Comparison of ENCODE assay signal across 1 cellular context in the genomic region with DNA sequence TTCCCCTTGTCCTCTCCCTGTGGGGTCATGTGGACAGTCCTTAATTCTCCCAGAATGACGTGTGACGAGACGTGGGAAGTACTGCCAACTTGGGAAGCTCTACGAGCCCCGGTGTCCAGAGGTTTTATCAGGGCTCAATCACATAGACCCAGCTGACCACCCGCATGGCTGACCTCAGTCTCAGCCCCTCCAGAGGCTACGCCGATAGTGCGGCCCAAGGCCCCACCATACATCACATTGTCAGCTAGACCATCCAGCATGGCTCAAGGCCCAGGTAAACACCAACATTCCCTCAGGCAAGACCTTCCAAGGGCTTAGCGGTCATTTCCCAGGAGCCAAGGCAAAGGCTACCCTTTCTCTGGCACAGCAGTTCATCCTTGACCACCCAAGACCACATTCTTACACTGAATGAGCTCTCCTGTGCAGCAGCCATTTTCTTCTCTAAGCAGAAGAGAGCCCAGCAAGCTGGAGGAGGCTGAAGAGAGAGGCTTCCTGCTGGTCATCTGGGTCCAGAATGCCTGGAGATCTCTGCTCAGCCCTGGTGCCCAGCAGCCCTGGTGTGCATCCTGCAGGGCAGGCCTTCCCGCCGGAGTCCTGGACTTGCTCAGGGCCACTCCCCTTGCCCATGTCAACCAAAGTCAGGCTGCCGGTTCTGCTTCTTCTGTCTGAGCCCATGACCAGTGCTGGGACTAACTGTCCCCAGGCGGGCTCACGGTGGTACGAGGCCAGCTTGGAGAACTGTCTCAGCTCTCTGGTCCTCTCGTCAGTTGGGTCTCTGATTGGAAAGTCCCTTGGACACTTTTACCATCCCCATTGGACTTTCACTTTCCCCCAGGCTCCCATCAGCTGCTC.
TF ChIP-seq lines count a peak whose summit lies in the region.

No MANE protein-coding gene starts in this region.

TF ChIP-seq in H1, 55 proteins besides CTCF, POLR2A, EP300 and RAD21:
- no peak for TF ChIP-seq FOSL1 (IDR thresholded peaks at IDR 0.05; ENCODE audit: insufficient read depth, low read depth, low read length)
- no peak for TF ChIP-seq CEBPB (IDR thresholded peaks at IDR 0.05; ENCODE audit: low read depth, low read length)
- TF ChIP-seq SIRT6 (IDR thresholded peaks at IDR 0.05; ENCODE audit: low read length): no peak
- TF ChIP-seq POLR2AphosphoS5 (IDR thresholded peaks at IDR 0.05; ENCODE audit: low read depth, low read length): no peak
- TF ChIP-seq YY1 (IDR thresholded peaks at IDR 0.05; ENCODE audit: low read depth, low read length): no peak
- TF ChIP-seq TAF7 (optimal IDR thresholded peaks at IDR 0.05; ENCODE audit: borderline replicate concordance, low read depth, low read length): no peak
